Comparison of ENCODE assay signal across 24 cellular contexts in the genomic region with DNA sequence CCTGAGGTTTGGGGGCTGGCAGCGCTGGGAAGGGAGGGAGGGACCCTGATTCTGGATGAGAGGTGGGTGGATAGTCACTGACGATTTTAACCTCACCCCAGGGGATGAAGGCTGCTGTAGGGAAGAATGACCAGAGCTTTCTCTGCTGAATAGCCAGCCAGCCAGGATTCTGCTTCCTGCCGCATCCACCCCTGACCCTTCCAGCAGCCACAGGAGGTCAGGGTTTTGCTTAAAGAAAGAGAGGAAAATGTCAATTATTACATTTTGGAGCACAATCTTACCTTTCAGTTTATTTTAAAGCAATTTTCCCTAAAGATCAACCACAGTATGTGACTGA.
"Had no signal": no experiment of that assay in that cellular context is flagged by ENCODE, and none has a peak within 500 bp of the region (broad histone marks: within the 10 kb centered on the region; RNA-seq: fewer than 3 reads in every experiment).

No MANE protein-coding gene starts in this region.

- H3K27me3 ChIP-seq: breast epithelium, foreskin keratinocyte, stomach, suprapubic skin, uterus had no signal

- H3K4me1 Mint-ChIP-seq: activated B cell treated with CpG ODN at 0.5 μM for 24 hours; stimulated activated memory B cell treated with anti-CD40 and anti-IgM and Interleukin-4, amounts not matched to agents 10 μg/mL and 1 μg/mL and 100 μg/mL, for 72 hours had no signal

- H3K27me3 Mint-ChIP-seq: central memory CD8-positive, alpha-beta T cell had no signal

- H3K36me3 Mint-ChIP-seq: activated naive CD8-positive, alpha-beta T cell treated with anti-CD3 and anti-CD28 coated beads for 36 hours; stimulated activated memory B cell treated with anti-CD40 and anti-IgM and Interleukin-4, amounts not matched to agents 10 μg/mL and 1 μg/mL and 100 μg/mL, for 72 hours had no signal

- H3K36me3 ChIP-seq: breast epithelium, prostate gland, stomach, suprapubic skin, uterus had no signal

- H3K4me3 ChIP-seq: breast epithelium, prostate gland, stomach, suprapubic skin, uterus had no signal

- H3K4me1 ChIP-seq: breast epithelium, prostate gland, stomach, suprapubic skin, uterus had no signal

- ATAC-seq: activated CD4-positive, alpha-beta T cell treated with anti-CD3 and anti-CD28 coated beads for 36 hours; activated T-cell treated with anti-CD3 and anti-CD28 coated beads, Interleukin-2, amount 50 U/mL, for 4 hours; foreskin keratinocyte; left ventricle myocardium superior; stimulated activated memory B cell treated with anti-CD40 and anti-IgM and Interleukin-4, amounts not matched to agents 10 μg/mL and 1 μg/mL and 100 μg/mL, for 72 hours had no signal

- DNase-seq: activated B cell treated with CpG ODN at 0.5 μM for 24 hours; activated CD4-positive, alpha-beta T cell treated with anti-CD3 and anti-CD28 coated beads for 36 hours; activated CD4-positive, alpha-beta T cell treated with anti-CD3 and anti-CD28 coated beads, Interleukin-2, amount 50 U/mL, for 4 hours; activated CD8-positive, alpha-beta memory T cell treated with anti-CD3 and anti-CD28 coated beads for 24 hours; activated CD8-positive, alpha-beta memory T cell treated with anti-CD3 and anti-CD28 coated beads, Interleukin-2, amount 50 U/mL, for 4 hours; activated naive CD4-positive, alpha-beta T cell treated with Interleukin-2 at 50 U/mL for 16 hours; activated naive CD8-positive, alpha-beta T cell treated with anti-CD3 and anti-CD28 coated beads for 36 hours; activated T-cell treated with anti-CD3 and anti-CD28 coated beads, Interleukin-2, amount 50 U/mL, for 4 hours; effector memory CD4-positive, alpha-beta T cell; foreskin keratinocyte; left ventricle myocardium superior; stimulated activated CD4-positive, alpha-beta T cell treated with anti-CD3 and anti-CD28 coated beads, Interleukin-12 subunit alpha, Interleukin-12 subunit beta, amount 100 ng/mL, for 4 hours; stimulated activated CD4-positive, alpha-beta T cell treated with anti-CD3 and anti-CD28 coated beads, Interleukin-1b, Interleukin-23, amount 100 ng/mL, for 48 hours; stomach; T1000; trophoblast cell; uterus had no signal

- H3K4me3 Mint-ChIP-seq: activated B cell treated with CpG ODN at 0.5 μM for 24 hours; activated CD4-positive, alpha-beta T cell treated with anti-CD3 and anti-CD28 coated beads for 36 hours; activated naive CD8-positive, alpha-beta T cell treated with anti-CD3 and anti-CD28 coated beads for 36 hours; activated T-cell treated with anti-CD3 and anti-CD28 coated beads, Interleukin-2, amount 50 U/mL, for 4 hours; central memory CD8-positive, alpha-beta T cell; nephron; stimulated activated memory B cell treated with anti-CD40 and anti-IgM and Interleukin-4, amounts not matched to agents 10 μg/mL and 1 μg/mL and 100 μg/mL, for 72 hours; T-helper 1 cell treated with Interleukin-12 subunit alpha and Interleukin-12 subunit beta and Interleukin-4 antibody, amounts not matched to agents 30 μg/mL and 1 μg/mL, for 36 hours had no signal

- H3K27ac ChIP-seq: breast epithelium, foreskin keratinocyte, prostate gland, stomach, suprapubic skin, uterus had no signal

- H3K9me3 Mint-ChIP-seq: activated B cell treated with CpG ODN at 0.5 μM for 24 hours; activated naive CD8-positive, alpha-beta T cell treated with anti-CD3 and anti-CD28 coated beads for 36 hours; activated T-cell treated with anti-CD3 and anti-CD28 coated beads, Interleukin-2, amount 50 U/mL, for 4 hours; central memory CD8-positive, alpha-beta T cell; nephron; T-helper 1 cell treated with Interleukin-12 subunit alpha and Interleukin-12 subunit beta and Interleukin-4 antibody, amounts not matched to agents 30 μg/mL and 1 μg/mL, for 36 hours had no signal

- H3K27ac Mint-ChIP-seq: activated B cell treated with CpG ODN at 0.5 μM for 24 hours; activated CD4-positive, alpha-beta T cell treated with anti-CD3 and anti-CD28 coated beads for 36 hours; activated naive CD8-positive, alpha-beta T cell treated with anti-CD3 and anti-CD28 coated beads for 36 hours; nephron; stimulated activated memory B cell treated with anti-CD40 and anti-IgM and Interleukin-4, amounts not matched to agents 10 μg/mL and 1 μg/mL and 100 μg/mL, for 72 hours; T-helper 1 cell treated with Interleukin-12 subunit alpha and Interleukin-12 subunit beta and Interleukin-4 antibody, amounts not matched to agents 30 μg/mL and 1 μg/mL, for 36 hours had no signal

- H3K9me3 ChIP-seq: breast epithelium, prostate gland, stomach, suprapubic skin, uterus had no signal
